8 cellular contexts compared by ENCODE assay signal in genomic region chr15:65611888-65612615, GRCh38. TPM values are rescaled to one million over a fixed set of nuclear protein-coding genes. Genes with fewer than 3 reads are reported as not detected.
DNase-seq lines count a peak whose midpoint lies in the region; ATAC-seq, FAIRE-seq and TF ChIP-seq lines count a peak whose summit lies in the region.

No MANE protein-coding gene starts in this region.

- H4K20me1 ChIP-seq in GM12878 (ENCODE audit: control insufficient read depth, insufficient read depth) = no peaks in the 10 kb centered on the region

- TF ChIP-seq EP300 in GM12878 (IDR thresholded peaks at IDR 0.05; ENCODE audit: borderline replicate concordance in 1 of 2, control insufficient read depth in 1 of 2, low read depth in 2 of 2, low read length in 2 of 2) = no peak

- H3K27me3 ChIP-seq in heart left ventricle = no peaks in the 10 kb centered on the region
- H3K27me3 ChIP-seq in GM12878 (replicated peaks in 1 of 2; ENCODE audit: control insufficient read depth in 2 of 2, insufficient read depth in 2 of 2, low read length in 1 of 2) = no peaks in the 10 kb centered on the region
- no peaks in the 10 kb centered on the region for H3K27me3 ChIP-seq in lung (ENCODE audit: control insufficient read depth, insufficient read depth)
- no peaks in the 10 kb centered on the region for H3K27me3 ChIP-seq in uterus

- H3K36me3 ChIP-seq in heart left ventricle (peaks cover 0 to 8% (median 0%) of the 10 kb centered on the region in 9 donors), GM12878 (ENCODE audit: control insufficient read depth in 2 of 2, insufficient read depth in 2 of 2, low read length in 1 of 2) (no peaks in the 10 kb centered on the region), lung (ENCODE audit: control insufficient read depth in 2 of 2, insufficient read depth in 2 of 2, low read length in 2 of 2) (peaks cover 0 to 2% of the 10 kb centered on the region in 2 donors), uterus (no peaks in the 10 kb centered on the region)

- POLR2A ChIA-PET in GM12878 (lab: Charles Lee) = interaction anchor here (0.6 to 2.8 kb wide), 3 partner anchors 95 to 257 kb away, joined by 3 to 10 read pairs (median 3); partner anchors contain the start of gene RAB11A

- peak overlapping the region; percentile 97 for H2AFZ ChIP-seq in GM12878 (ENCODE audit: control insufficient read depth, low read depth, low read length)

- CTCF ChIA-PET in GM12878 (lab: Yijun Ruan, JAX) = interaction anchor here (1.1 to 4.5 kb wide), 12 partner anchors 9 to 558 kb away, joined by 3 to 28 read pairs (median 6); partner anchors contain the start of genes RAB11A and SLC24A1

- peaks cover 3 to 28% (median 20%) of the 10 kb centered on the region in 12 donors for H3K4me1 ChIP-seq in heart left ventricle
- H3K4me1 ChIP-seq in GM12878 (ENCODE audit: control insufficient read depth, insufficient read depth, low read length) = peaks cover 7% of the 10 kb centered on the region
- H3K4me1 ChIP-seq in lung (ENCODE audit: control insufficient read depth in 2 of 2, insufficient read depth in 2 of 2, low read length in 2 of 2) = peaks cover 0 to 13% of the 10 kb centered on the region in 2 donors
- peaks cover 5 to 8% of the 10 kb centered on the region in 2 donors for H3K4me1 ChIP-seq in uterus

- TF ChIP-seq CTCF in heart left ventricle (IDR thresholded peaks at IDR 0.05) (no peak), GM12878 (IDR thresholded peaks at IDR 0.05 in 2 of 3, conservative IDR thresholded peaks at IDR 0.05 in 1 of 3; ENCODE audit: control insufficient read depth in 2 of 3, extremely low read depth in 1 of 3, insufficient read depth in 1 of 3, low read depth in 3 of 3, low read length in 3 of 3) (no peak), lung (IDR thresholded peaks at IDR 0.05; ENCODE audit: control extremely low read depth, extremely low read depth) (no peak), uterus (IDR thresholded peaks at IDR 0.05) (no peak), GM13976 (IDR thresholded peaks at IDR 0.05; ENCODE audit: borderline replicate concordance, control extremely low read depth, extremely low read depth, insufficient read depth, missing control alignments) (no peak)

- DNase-seq in heart left ventricle = no peak
- DNase-seq in Right ventricle myocardium superior = no peak
- DNase-seq in GM12878 (ENCODE audit: low read depth, low spot score) = no peak
- no peak for DNase-seq in lung (ENCODE audit: low spot score)
- DNase-seq in uterus = no peak
- DNase-seq in NCI-H345 (lab: John Stamatoyannopoulos, UW) = no peak
- no peak for DNase-seq in GM13976 (ENCODE audit: low spot score)

- ATAC-seq in heart left ventricle (no peak), Right ventricle myocardium superior (ENCODE audit: poor library complexity) (no peak), GM12878 (no peak), lung (ENCODE audit: insufficient read depth, low FRiP score) (no peak), GM21576 (IDR thresholded peaks at IDR 0.05; ENCODE audit: unreplicated experiment) (no peak)

- in situ Hi-C loops in GM12878 (cut with MboI) (no loop called here), GM13976 (cut with MboI; ENCODE audit: low sequenced_read_pairs, unreplicated experiment) (no loop called here)

- H3K27ac ChIP-seq in heart left ventricle = peak overlapping the region; percentile 87 to 98 (median 94)
- peak overlapping the region; percentile 76 for H3K27ac ChIP-seq in GM12878 (ENCODE audit: control insufficient read depth, insufficient read depth)
- H3K27ac ChIP-seq in lung (ENCODE audit: low read depth in 1 of 2, low read length in 1 of 2) = peak overlapping the region; percentile 85 to 94
- peak overlapping the region; percentile 90 to 93 for H3K27ac ChIP-seq in uterus

- intact Hi-C loops in heart left ventricle (cut with DNase I) (loop anchor here in 2 of 10 donors (1.0 to 2.0 kb wide), 3 partner anchors 81 to 257 kb away; partner anchors contain the start of genes DPP8 (in 1 of the 2), HACD3 (in 1 of the 2) and RAB11A (in 1 of the 2)), Right ventricle myocardium superior (cut with DNase I) (no loop called here), GM12878 (cut with micrococcal nuclease; ENCODE audit: unreplicated experiment) (no loop called here), uterus (cut with DNase I; ENCODE audit: low total_unique reads) (no loop called here)

- WGBS in heart left ventricle, 4 donors = 68 to 84% (median 83%) methylated on average over 5 of the region's 5 CpGs
- WGBS in GM12878 (ENCODE audit: insufficient coverage, insufficient replicate concordance, low lambda C conversion rate, missing lambda C conversion rate) = 99% methylated on average over 5 of the region's 5 CpGs
- 76 to 81% methylated on average over 5 of the region's 5 CpGs for WGBS in lung, 2 donors

- H3K9me3 ChIP-seq in heart left ventricle = no peaks in the 10 kb centered on the region
- H3K9me3 ChIP-seq in GM12878 (replicated peaks; ENCODE audit: control insufficient read depth, insufficient read depth, low read length) = no peaks in the 10 kb centered on the region
- H3K9me3 ChIP-seq in lung (ENCODE audit: control insufficient read depth in 2 of 2, insufficient read depth in 1 of 2, low read length in 1 of 2) = no peaks in the 10 kb centered on the region
- no peaks in the 10 kb centered on the region for H3K9me3 ChIP-seq in uterus

- H3K9ac ChIP-seq in GM12878 (ENCODE audit: control insufficient read depth, insufficient read depth, low read length) = peak overlapping the region; percentile 88

- RAD21 ChIA-PET in GM12878 (lab: Charles Lee; ENCODE audit: unreplicated experiment) = interaction anchor here (1.0 to 2.3 kb wide), 5 partner anchors 19 to 310 kb away, joined by 3 to 12 read pairs (median 4); no protein-coding TSS in a partner anchor

- no peak for FAIRE-seq in GM12878 (lab: Jason Lieb, UNC)

- SMC1A ChIA-PET in GM12878 (lab: Charles Lee; ENCODE audit: uncharacterized antibody, unreplicated experiment) = interaction anchor here (1.1 to 3.5 kb wide), 8 partner anchors 10 to 258 kb away, joined by 3 to 12 read pairs (median 6); partner anchors contain the start of genes RAB11A and SLC24A1

- H3K79me2 ChIP-seq in GM12878 (ENCODE audit: control insufficient read depth, insufficient read depth, low read length) = peaks cover 33% of the 10 kb centered on the region

- no TSS peak for BruUV-seq in GM12878 (replicated peaks; lab: Mats Ljungman, UMichigan)

- TF ChIP-seq POLR2A in heart left ventricle (IDR thresholded peaks at IDR 0.05) (no peak), GM12878 (IDR thresholded peaks at IDR 0.05; ENCODE audit: low read depth, low read length) (no peak), uterus (IDR thresholded peaks at IDR 0.05) (no peak)

- H3K4me3 ChIP-seq in heart left ventricle = peak overlapping the region in 11 of 12 donors; percentile 78 to 98 (median 87)
- peak overlapping the region; percentile 76 for H3K4me3 ChIP-seq in GM12878
- H3K4me3 ChIP-seq in lung = peak overlapping the region; percentile 37
- peak overlapping the region; percentile 68 to 81 for H3K4me3 ChIP-seq in uterus

- peak overlapping the region; percentile 84 for H3K4me2 ChIP-seq in GM12878 (ENCODE audit: control insufficient read depth, insufficient read depth)

- TF ChIP-seq RAD21 in GM12878 (IDR thresholded peaks at IDR 0.05; ENCODE audit: insufficient read depth, low read depth, low read length) = no peak

RNA-seq across cellular contexts. Expression of gene INTS14, which starts 1.1 kb away (rescaled TPM):
- total RNA-seq in heart left ventricle = 10 to 100 TPM; 11.2 to 19.3 (median 15.8) TPM
- polyA plus RNA-seq in heart left ventricle = 10 to 100 TPM in 1 of 2 donors, 1 to 10 TPM in 1; 5.7 to 15.1 TPM
- total RNA-seq in Right ventricle myocardium superior = 9.8 TPM
- 108 and 123 TPM in 2 replicates for total RNA-seq in GM12878 (2013; cell fraction: nucleolus; rRNA removed)
- 36.8 and 39.3 TPM in 2 replicates for total RNA-seq in GM12878 (2014; rRNA removed)
- 39.4 and 40.4 TPM in 2 replicates for total RNA-seq in GM12878 (2014; rRNA removed; fragmentation: Illumina TruSeq; extraction: Trizol)
- total RNA-seq in GM12878 (2021) = 40.7 and 42.0 TPM in 2 replicates
- 26.2 TPM for polyA plus RNA-seq in GM12878 (2011; ENCODE audit: low read depth)
- 76.9 and 93.4 TPM in 2 replicates for polyA plus RNA-seq in GM12878 (2011; rRNA removed)
- polyA plus RNA-seq in GM12878 (2011; cell fraction: cytosol; rRNA removed) = 55.4 and 58.2 TPM in 2 replicates
- 48.6 and 54.8 TPM in 2 replicates for polyA plus RNA-seq in GM12878 (2011; cell fraction: nucleus; rRNA removed)
- polyA plus RNA-seq in GM12878 (2012) = 24.6 and 28.8 TPM in 2 replicates
- polyA plus RNA-seq in GM12878 (2014; fragmentation: Illumina TruSeq; extraction: Trizol) = 53.7 and 68.1 TPM in 2 replicates
- 10 to 100 TPM; 39.4 to 41.9 TPM for polyA plus RNA-seq in GM12878 (2014; fragmentation: Nextera tagmentation; extraction: Ambion mirVana)
- 47.5 and 53.4 TPM in 2 replicates for polyA plus RNA-seq in GM12878 (2014; rRNA removed)
- 10 to 100 TPM; 69.3 to 74.4 TPM for polyA plus RNA-seq in GM12878 (2016; fragmentation: Nextera tagmentation; extraction: Ambion mirVana)
- polyA minus RNA-seq in GM12878 (2011; rRNA and poly(A)+ RNA removed) = 57.6 and 79.1 TPM in 2 replicates
- polyA minus RNA-seq in GM12878 (2011; cell fraction: cytosol; rRNA and poly(A)+ RNA removed) = 19.1 and 27.4 TPM in 2 replicates
- 35.9 and 74.2 TPM in 2 replicates for polyA minus RNA-seq in GM12878 (2011; cell fraction: nucleus; rRNA and poly(A)+ RNA removed)
- total RNA-seq in lung = 10 to 100 TPM; 32.7 to 38.2 TPM
- 10 to 100 TPM; 14.8 to 25.0 TPM for polyA plus RNA-seq in lung
- total RNA-seq in uterus = 10 to 100 TPM; 15.9 to 48.2 (median 28.5) TPM

RNA-seq across cellular contexts. Expression of gene SLC24A1, which starts 9.7 kb away (rescaled TPM):
- 1 to 10 TPM in 8 of 9 donors, under 1 TPM in 1; 0.74 to 6.3 (median 2.2) TPM for total RNA-seq in heart left ventricle
- 1 to 10 TPM; 1.0 to 1.4 TPM for polyA plus RNA-seq in heart left ventricle
- 2.0 TPM for total RNA-seq in Right ventricle myocardium superior
- total RNA-seq in GM12878 (2013; cell fraction: nucleolus; rRNA removed) = 19.8 and 23.8 TPM in 2 replicates
- total RNA-seq in GM12878 (2014; rRNA removed) = 2.9 and 3.3 TPM in 2 replicates
- total RNA-seq in GM12878 (2014; rRNA removed; fragmentation: Illumina TruSeq; extraction: Trizol) = 2.8 and 3.3 TPM in 2 replicates
- total RNA-seq in GM12878 (2021) = 4.5 and 5.8 TPM in 2 replicates
- 4.9 TPM for polyA plus RNA-seq in GM12878 (2011; ENCODE audit: low read depth)
- polyA plus RNA-seq in GM12878 (2011; rRNA removed) = 3.9 and 4.4 TPM in 2 replicates
- 3.2 and 4.5 TPM in 2 replicates for polyA plus RNA-seq in GM12878 (2011; cell fraction: cytosol; rRNA removed)
- 3.9 and 5.7 TPM in 2 replicates for polyA plus RNA-seq in GM12878 (2011; cell fraction: nucleus; rRNA removed)
- polyA plus RNA-seq in GM12878 (2012) = 7.3 and 7.7 TPM in 2 replicates
- 4.3 and 4.9 TPM in 2 replicates for polyA plus RNA-seq in GM12878 (2014; fragmentation: Illumina TruSeq; extraction: Trizol)
- 1 to 10 TPM; 1.4 to 2.3 TPM for polyA plus RNA-seq in GM12878 (2014; fragmentation: Nextera tagmentation; extraction: Ambion mirVana)
- polyA plus RNA-seq in GM12878 (2014; rRNA removed) = 2.8 and 4.7 TPM in 2 replicates
- polyA plus RNA-seq in GM12878 (2016; fragmentation: Nextera tagmentation; extraction: Ambion mirVana) = 1 to 10 TPM; 1.7 to 3.2 TPM
- 5.7 and 6.4 TPM in 2 replicates for polyA minus RNA-seq in GM12878 (2011; rRNA and poly(A)+ RNA removed)
- 1.5 and 1.8 TPM in 2 replicates for polyA minus RNA-seq in GM12878 (2011; cell fraction: cytosol; rRNA and poly(A)+ RNA removed)
- polyA minus RNA-seq in GM12878 (2011; cell fraction: nucleus; rRNA and poly(A)+ RNA removed) = 5.2 and 8.6 TPM in 2 replicates
- 10 to 100 TPM; 11.1 to 12.6 TPM for total RNA-seq in lung
- polyA plus RNA-seq in lung = 1 to 10 TPM; 4.0 to 4.4 TPM
- total RNA-seq in uterus = 10 to 100 TPM in 2 of 4 donors, 1 to 10 TPM in 2; 2.0 to 12.3 (median 8.8) TPM

Comparison
In these comparisons a context has a peak if more than half of its experiments do, and no peak if none do; other contexts are left out.
1. H3K4me3 ChIP-seq: peak in every context shown above with its lines; median percentile 87 in heart left ventricle; 76 in GM12878; 74 in uterus; 37 in lung.